Comparison of ENCODE assay signal across 10 cellular contexts in genomic region chr12:113333111-113333750, GRCh38. TPM values are rescaled to one million over a fixed set of nuclear protein-coding genes. Genes with fewer than 3 reads are reported as not detected.
A peak's percentile ranks its signal among the peaks of the same experiment; 100 is the strongest.
DNase-seq lines count a peak whose midpoint lies in the region; ATAC-seq, FAIRE-seq and TF ChIP-seq lines count a peak whose summit lies in the region.
"Had no signal": no experiment of that assay in that cellular context is flagged by ENCODE, and none has a peak within 500 bp of the region (broad histone marks: within the 10 kb centered on the region; RNA-seq: fewer than 3 reads in every experiment).

No MANE protein-coding gene starts in this region.

- no peak overlapping the region for H3K23ac ChIP-seq in IMR-90 (ENCODE audit: low read depth, low read length)

- POLR2A ChIA-PET in CD8-positive, alpha-beta T cell (lab: Charles Lee) = interaction anchor here (0.7 kb wide), 1 partner anchor 31 kb away, joined by 3 read pairs; no protein-coding TSS in a partner anchor
- POLR2A ChIA-PET in IMR-90 (lab: Charles Lee; ENCODE audit: unreplicated experiment) = no interaction called here

- H3K4me3 Mint-ChIP-seq in CD8-positive, alpha-beta T cell = peak overlapping the region; percentile 92
- peak overlapping the region; percentile 16 for H3K4me3 Mint-ChIP-seq in central memory CD8-positive, alpha-beta T cell

- no peak for TF ChIP-seq RAD21 in IMR-90 (IDR thresholded peaks at IDR 0.05; ENCODE audit: low read length)

- H2AK5ac ChIP-seq in IMR-90 (ENCODE audit: low read depth, low read length) = no peak overlapping the region

- H3K79me1 ChIP-seq in IMR-90 (ENCODE audit: low read depth in 1 of 2, low read length in 2 of 2) = peaks cover 7 to 19% of the 10 kb centered on the region in 2 experiments

- H3K9me3 ChIP-seq in CD8-positive, alpha-beta T cell (ENCODE audit: low read length) = no peaks in the 10 kb centered on the region
- H3K9me3 ChIP-seq in IMR-90 (ENCODE audit: control insufficient read depth, insufficient read depth, low read length) = no peaks in the 10 kb centered on the region
- H3K9me3 ChIP-seq in neutrophil = no peaks in the 10 kb centered on the region

- H3K18ac ChIP-seq in IMR-90 (ENCODE audit: low read depth, low read length) = no peak overlapping the region

- H3K4me1 Mint-ChIP-seq in CD8-positive, alpha-beta T cell (ENCODE audit: low read depth) = peaks cover 52% of the 10 kb centered on the region
- peaks cover 39% of the 10 kb centered on the region for H3K4me1 Mint-ChIP-seq in central memory CD8-positive, alpha-beta T cell

- WGBS in IMR-90 (ENCODE audit: extremely low coverage in 2 of 2, insufficient read length in 1 of 2), 2 experiments = 80% methylated on average over 1 of the region's 9 CpGs; no CpG with 5 or more reads in 1 of the 2 experiments

- H3K14ac ChIP-seq in IMR-90 (replicated peaks; ENCODE audit: low read depth, low read length) = no peak overlapping the region

- no peak for ATAC-seq in CD8-positive, alpha-beta T cell
- ATAC-seq in IMR-90 (ENCODE audit: low read depth) (no peak), GM21723 (IDR thresholded peaks at IDR 0.05; ENCODE audit: unreplicated experiment) (no peak)
- no peak for ATAC-seq in central memory CD8-positive, alpha-beta T cell (replicated peaks; ENCODE audit: extremely low read depth, poor library complexity, severe bottlenecking)

- peaks cover 18% of the 10 kb centered on the region for H3K36me3 ChIP-seq in CD8-positive, alpha-beta T cell (ENCODE audit: insufficient read depth, low read length)
- H3K36me3 ChIP-seq in IMR-90 (ENCODE audit: control insufficient read depth, insufficient read depth, low read length) = peaks cover 10% of the 10 kb centered on the region; the same call in 1 of the 2 replicates
- peaks cover 29% of the 10 kb centered on the region for H3K36me3 ChIP-seq in neutrophil

- H3K27ac ChIP-seq in CD8-positive, alpha-beta T cell (ENCODE audit: low read depth, low read length) = no peak overlapping the region
- H3K27ac ChIP-seq in IMR-90 (ENCODE audit: insufficient read depth, low read length) (no peak overlapping the region), neutrophil (peak overlapping the region; percentile 88)

- H3K36me3 Mint-ChIP-seq in CD8-positive, alpha-beta T cell = peaks cover 54% of the 10 kb centered on the region
- H3K36me3 Mint-ChIP-seq in central memory CD8-positive, alpha-beta T cell (ENCODE audit: insufficient read depth) = peaks cover 8% of the 10 kb centered on the region

- H2BK120ac ChIP-seq in IMR-90 (ENCODE audit: low read depth, low read length) = no peak overlapping the region

- H3K4me1 ChIP-seq in CD8-positive, alpha-beta T cell (ENCODE audit: insufficient read depth, low read length) = peaks cover 17% of the 10 kb centered on the region
- H3K4me1 ChIP-seq in IMR-90 (ENCODE audit: control insufficient read depth, insufficient read depth, low read length) (peaks cover 1% of the 10 kb centered on the region; the same call in 1 of the 2 replicates), neutrophil (ENCODE audit: control insufficient read depth in 1 of 2, insufficient read depth in 1 of 2, low read depth in 1 of 2, low read length in 1 of 2) (peaks cover 44 to 46% of the 10 kb centered on the region in 2 experiments)

- no peaks in the 10 kb centered on the region for H3K9me3 Mint-ChIP-seq in CD8-positive, alpha-beta T cell
- H3K9me3 Mint-ChIP-seq in central memory CD8-positive, alpha-beta T cell = no peaks in the 10 kb centered on the region

- no peak overlapping the region for H2BK5ac ChIP-seq in IMR-90 (ENCODE audit: low read depth, low read length, poor library complexity, severe bottlenecking)

- peak overlapping the region; percentile 41 for H2AFZ ChIP-seq in IMR-90 (replicated peaks; ENCODE audit: low read length, poor library complexity)

- H3K9me1 ChIP-seq in IMR-90 (ENCODE audit: insufficient read depth, low read length) = 0 out of 2 replicates have a peak, but pooled peaks cover 3% of the 10 kb centered on the region

- no TSS peak for BruUV-seq in IMR-90 (replicated peaks; lab: Mats Ljungman, UMichigan)

- H3K27me3 Mint-ChIP-seq in CD8-positive, alpha-beta T cell (ENCODE audit: low read depth) = no peaks in the 10 kb centered on the region
- no peaks in the 10 kb centered on the region for H3K27me3 Mint-ChIP-seq in central memory CD8-positive, alpha-beta T cell

- CTCF ChIA-PET in CD8-positive, alpha-beta T cell (lab: Charles Lee) = interaction anchor here (0.6 kb wide), 1 partner anchor 28 kb away, joined by 3 read pairs; no protein-coding TSS in a partner anchor
- CTCF ChIA-PET in IMR-90 (lab: Yijun Ruan, JAX) = interaction anchor here (0.7 kb wide), 1 partner anchor 92 kb away, joined by 3 read pairs; no protein-coding TSS in a partner anchor

- H3K4me3 ChIP-seq in CD8-positive, alpha-beta T cell (ENCODE audit: low read depth, low read length) = peak overlapping the region; percentile 80
- no peak overlapping the region for H3K4me3 ChIP-seq in IMR-90 (ENCODE audit: insufficient read depth, low read depth, low read length)
- peak overlapping the region; percentile 93 to 94 for H3K4me3 ChIP-seq in neutrophil (ENCODE audit: low read depth in 1 of 2, low read length in 1 of 2)

- H3K4ac ChIP-seq in IMR-90 (ENCODE audit: low read depth, low read length) = no peak overlapping the region

- dilution Hi-C loops in IMR-90 (cut with HindIII; ENCODE audit: low sequenced_read_pairs, unreplicated experiment) = no loop called here

- H3K27me3 ChIP-seq in CD8-positive, alpha-beta T cell (ENCODE audit: insufficient read depth, low read length) = no peaks in the 10 kb centered on the region
- H3K27me3 ChIP-seq in IMR-90 (ENCODE audit: control insufficient read depth, insufficient read depth, low read length) (no peaks in the 10 kb centered on the region), neutrophil (no peaks in the 10 kb centered on the region)

- no peak overlapping the region for H4K91ac ChIP-seq in IMR-90 (ENCODE audit: insufficient read depth, low read depth, low read length)

- H3K56ac ChIP-seq in IMR-90 (ENCODE audit: extremely low read depth, insufficient read depth, low read length) = no peak overlapping the region

- no peak overlapping the region for H2BK20ac ChIP-seq in IMR-90 (ENCODE audit: low read depth, low read length)

- no peak overlapping the region for H4K8ac ChIP-seq in IMR-90 (ENCODE audit: low read depth in 2 of 2, low read length in 2 of 2)

- no peak for TF ChIP-seq CTCF in CD8-positive, alpha-beta T cell (IDR thresholded peaks at IDR 0.05)
- no peak for TF ChIP-seq CTCF in IMR-90 (conservative IDR thresholded peaks at IDR 0.05; ENCODE audit: low read depth, low read length)
- no peak for TF ChIP-seq CTCF in neutrophil (IDR thresholded peaks at IDR 0.05)

- no peak overlapping the region for H2BK15ac ChIP-seq in IMR-90 (ENCODE audit: low read depth, low read length)

- no peak for TF ChIP-seq POLR2A in IMR-90 (IDR thresholded peaks at IDR 0.05; ENCODE audit: low read depth, low read length)

- H4K5ac ChIP-seq in IMR-90 (ENCODE audit: low read depth, low read length) = no peak overlapping the region

- no peak for DNase-seq in CD8-positive, alpha-beta T cell
- DNase-seq in IMR-90 (no peak), urothelium cell line (ENCODE audit: low spot score) (no peak), EL (no peak)
- no peak for DNase-seq in central memory CD8-positive, alpha-beta T cell (ENCODE audit: low spot score in 2 of 2)
- DNase-seq: effector CD4-positive, alpha-beta T cell; GDM1; NCI-H2107 had no signal

- peak overlapping the region; percentile 42 for H2AK9ac ChIP-seq in IMR-90 (replicated peaks; ENCODE audit: low read depth, low read length, poor library complexity)

- H3K4me2 ChIP-seq in IMR-90 (ENCODE audit: low read depth, low read length) = no peak overlapping the region; the same call in 1 of the 2 replicates

- FAIRE-seq in urothelium cell line (lab: Jason Lieb, UNC) = no peak

- in situ Hi-C loops in IMR-90 (cut with MboI; ENCODE audit: low sequenced_read_pairs) = no loop called here

- intact Hi-C loops in CD8-positive, alpha-beta T cell (cut with DNase I, micrococcal nuclease) = loop anchor here in 1 of 2 experiments (5.0 kb wide), 1 partner anchor 356 kb away; the partner anchor contains the start of gene OAS2
- intact Hi-C loops in IMR-90 (cut with micrococcal nuclease) = no loop called here

- peak overlapping the region; percentile 27 for H3K27ac Mint-ChIP-seq in CD8-positive, alpha-beta T cell
- no peak overlapping the region for H3K27ac Mint-ChIP-seq in central memory CD8-positive, alpha-beta T cell (ENCODE audit: low read depth)

- no peaks in the 10 kb centered on the region for H4K20me1 ChIP-seq in IMR-90 (ENCODE audit: insufficient read depth, low read length)

- no peak overlapping the region for H3K9ac ChIP-seq in IMR-90 (ENCODE audit: low read depth, low read length)

TF ChIP-seq in IMR-90, 13 proteins besides CTCF, POLR2A, EP300 and RAD21 (continues in another document):
- TF ChIP-seq MXI1 (IDR thresholded peaks at IDR 0.05; ENCODE audit: borderline replicate concordance, low read depth, low read length) = no peak
- no peak for TF ChIP-seq RFX5 (IDR thresholded peaks at IDR 0.05; ENCODE audit: low read depth, low read length)
- no peak for TF ChIP-seq NFE2L2 (IDR thresholded peaks at IDR 0.05; ENCODE audit: low read depth, low read length)
- no peak for TF ChIP-seq ELK1 (IDR thresholded peaks at IDR 0.05; ENCODE audit: borderline replicate concordance, low read depth, low read length)
- no peak for TF ChIP-seq CHD1 (IDR thresholded peaks at IDR 0.05; ENCODE audit: low read depth, low read length)
- no peak for TF ChIP-seq CEBPB (IDR thresholded peaks at IDR 0.05; ENCODE audit: low read depth, low read length)
- TF ChIP-seq BHLHE40 (IDR thresholded peaks at IDR 0.05; ENCODE audit: low read depth, low read length) = no peak

RNA-seq across cellular contexts. Expression of gene SLC8B1, which starts 1.7 kb away (rescaled TPM):
- 10 to 100 TPM; 67.3 to 72.8 TPM for total RNA-seq in CD8-positive, alpha-beta T cell
- total RNA-seq in IMR-90 (2012; rRNA removed) = 4.1 and 5.0 TPM in 2 replicates
- polyA plus RNA-seq in IMR-90 (2012; rRNA removed) = 9.7 and 10.2 TPM in 2 replicates
- polyA plus RNA-seq in IMR-90 (2012; cell fraction: cytosol; rRNA removed) = 12.0 and 13.9 TPM in 2 replicates
- 31.3 and 40.1 TPM in 2 replicates for polyA plus RNA-seq in IMR-90 (2012; cell fraction: nucleus; rRNA removed; ENCODE audit: low replicate concordance)

RNA-seq across cellular contexts. Expression of gene PLBD2, which starts 25.2 kb away (rescaled TPM):
- 1 to 10 TPM; 9.2 to 9.9 TPM for total RNA-seq in CD8-positive, alpha-beta T cell
- total RNA-seq in IMR-90 (2012; rRNA removed) = 7.3 and 8.1 TPM in 2 replicates
- 37.1 and 44.5 TPM in 2 replicates for polyA plus RNA-seq in IMR-90 (2012; rRNA removed)
- polyA plus RNA-seq in IMR-90 (2012; cell fraction: cytosol; rRNA removed) = 29.3 and 37.5 TPM in 2 replicates
- polyA plus RNA-seq in IMR-90 (2012; cell fraction: nucleus; rRNA removed; ENCODE audit: low replicate concordance) = 12.4 and 18.7 TPM in 2 replicates

Comparison
In these comparisons a context has a peak if more than half of its experiments do, and no peak if none do; other contexts are left out.
1. RNA of gene SLC8B1, which starts 1.7 kb away (total RNA-seq): 67.3 to 72.8 TPM in CD8-positive, alpha-beta T cell; 4.1 to 5.0 TPM in IMR-90; every median in the first group is over 10 times any median in the second.